In the genomic region with DNA sequence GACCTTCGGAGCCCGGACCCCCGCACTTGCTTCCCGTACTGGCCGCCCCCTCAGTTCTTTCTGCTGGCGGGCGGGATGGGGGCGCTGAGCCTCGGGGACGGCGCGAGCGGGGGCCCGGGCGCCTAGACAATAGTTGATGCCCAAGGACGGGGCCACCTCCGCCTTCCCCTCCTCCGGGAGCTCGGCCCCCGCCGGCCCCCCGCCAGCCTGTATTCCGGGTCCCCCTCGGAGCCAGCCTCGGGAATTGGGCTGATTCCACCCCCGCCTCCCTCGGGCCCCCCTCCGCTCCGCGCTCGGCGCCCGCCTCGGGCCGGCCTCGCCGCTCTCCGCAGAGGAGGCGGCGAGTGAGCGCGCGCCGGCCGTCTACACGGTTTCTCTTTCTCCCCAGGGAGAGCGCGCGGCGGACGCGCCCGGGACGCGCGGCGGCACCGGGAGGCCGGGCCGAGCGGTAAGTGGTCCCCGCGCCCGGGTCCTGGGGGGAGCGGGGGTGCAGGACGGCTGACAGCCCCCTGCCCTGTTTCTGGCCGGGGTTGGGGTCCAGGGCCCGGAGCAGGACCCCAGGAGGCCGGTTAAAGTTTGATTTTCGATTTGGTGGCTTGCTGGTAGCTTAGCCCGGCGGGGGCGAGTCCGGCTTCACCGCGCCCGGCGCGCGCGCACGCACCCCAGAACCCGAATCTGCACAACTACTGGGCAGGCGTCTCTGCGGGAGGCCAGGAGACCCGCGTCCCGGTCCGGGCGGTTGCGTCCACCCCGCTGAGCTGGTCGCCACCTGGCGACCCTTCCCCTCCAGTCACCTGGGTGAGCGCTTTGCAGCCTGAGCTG, we compare ENCODE assay signal across 8 cellular contexts. TPM values are rescaled to one million over a fixed set of nuclear protein-coding genes. Genes with fewer than 3 reads are reported as not detected.
DNase-seq lines count a peak whose midpoint lies in the region; ATAC-seq, FAIRE-seq and TF ChIP-seq lines count a peak whose summit lies in the region.

No MANE protein-coding gene starts in this region.

- H3K36me3 ChIP-seq in K562 (ENCODE audit: control insufficient read depth, insufficient read depth, low read length) = no peaks in the 10 kb centered on the region

- no peaks in the 10 kb centered on the region for H3K27me3 ChIP-seq in K562 (ENCODE audit: control insufficient read depth in 2 of 2, insufficient read depth in 2 of 2, low read length in 2 of 2)

- CTCF ChIA-PET in K562 (lab: Yijun Ruan, JAX; ENCODE audit: low intra/inter-chr PET ratio) = no interaction called here

- H3K9me1 ChIP-seq in K562 (ENCODE audit: control insufficient read depth, insufficient read depth, low read length) = no peaks in the 10 kb centered on the region

- peak overlapping the region; percentile 85 for H3K27ac ChIP-seq in K562 (ENCODE audit: extremely low read depth, low read depth, low read length)

- POLR2A ChIA-PET in K562 (lab: Yijun Ruan, JAX) = interaction anchor here (0.7 to 1.0 kb wide), 4 partner anchors 41 to 1706 kb away, joined by 3 read pairs; partner anchors contain the start of gene ZFYVE1

- H3K9ac ChIP-seq in K562 (ENCODE audit: insufficient read depth in 1 of 2, low read depth in 2 of 2, low read length in 2 of 2) = peak overlapping the region; percentile 68 to 95

- no peaks in the 10 kb centered on the region; the same call in 1 of the 2 replicates for H4K20me1 ChIP-seq in K562 (replicated peaks; ENCODE audit: control insufficient read depth, insufficient read depth, low read length)

- DNase-seq in COLO668 (lab: John Stamatoyannopoulos, UW; ENCODE audit: unreplicated experiment) (peak; percentile 85), HT1080 (ENCODE audit: low read depth) (peak; percentile 28), T-helper 9 cell (peak; percentile 51), K562 (ENCODE audit: extremely low read depth in 1 of 4, low spot score in 3 of 4) (peak; percentile 46 to 62 (median 54)), skeletal muscle cell (ENCODE audit: low read depth) (no peak)

- 0% methylated on average over 8 of the region's 95 CpGs for WGBS in K562 (ENCODE audit: insufficient coverage, low coverage, missing lambda C conversion rate)

- H3K4me1 ChIP-seq in K562 (replicated peaks in 1 of 2; ENCODE audit: control insufficient read depth in 2 of 2, insufficient read depth in 2 of 2, low read length in 2 of 2) = peaks cover 6 to 13% of the 10 kb centered on the region in 2 experiments

- no peak for TF ChIP-seq RAD21 in K562 (CRISPR knock-in tag; conservative IDR thresholded peaks at IDR 0.05 in 1 of 2, IDR thresholded peaks at IDR 0.05 in 1 of 2)

- peak; percentile 26 for ATAC-seq in GM19463 (IDR thresholded peaks at IDR 0.05; ENCODE audit: unreplicated experiment)
- ATAC-seq in K562 = peak; percentile 81
- no peak for ATAC-seq in GM18520 (IDR thresholded peaks at IDR 0.05; ENCODE audit: unreplicated experiment)

- H3K4me2 ChIP-seq in K562 (ENCODE audit: insufficient read depth, low read length) = peak overlapping the region; percentile 70

- H3K4me3 ChIP-seq in K562 (peak overlapping the region; percentile 81), iPS-11a (ENCODE audit: low read depth, low read length) (peak overlapping the region; percentile 85), skeletal muscle cell (ENCODE audit: low read depth, low read length) (peak overlapping the region; percentile 75)

- FAIRE-seq in K562 (lab: Jason Lieb, UNC) = no peak

- in situ Hi-C loops in K562 (cut with MboI) = no loop called here

- TF ChIP-seq EP300 in K562 (IDR thresholded peaks at IDR 0.05; ENCODE audit: low read length) = no peak

- peaks cover 18% of the 10 kb centered on the region; the same call in 2 of the 3 replicates for H3K79me2 ChIP-seq in K562 (ENCODE audit: control insufficient read depth, insufficient read depth, low read length)

- H3K9me3 ChIP-seq in K562 (replicated peaks; ENCODE audit: control insufficient read depth, insufficient read depth, low read depth, low read length) = no peaks in the 10 kb centered on the region

- TF ChIP-seq CTCF in K562 (IDR thresholded peaks at IDR 0.05 in 2 of 3, conservative IDR thresholded peaks at IDR 0.05 in 1 of 3; ENCODE audit: insufficient read depth in 2 of 3, low read depth in 1 of 3, low read length in 3 of 3) = no peak

- intact Hi-C loops in K562 (cut with micrococcal nuclease) = loop anchor here (5.0 to 10.0 kb wide), 4 partner anchors 41 to 184 kb away; no protein-coding TSS in a partner anchor

- TF ChIP-seq POLR2A in K562 (conservative IDR thresholded peaks at IDR 0.05) = no peak

- BruUV-seq in K562 (replicated peaks; lab: Mats Ljungman, UMichigan) = no TSS peak

- peak overlapping the region; percentile 67 for H2AFZ ChIP-seq in K562 (ENCODE audit: low read depth, low read length)

TF ChIP-seq in K562, 482 proteins besides CTCF, POLR2A, EP300 and RAD21 (continues in another document):
- TF ChIP-seq MAZ (CRISPR knock-in tag; conservative IDR thresholded peaks at IDR 0.05 in 1 of 2, IDR thresholded peaks at IDR 0.05 in 1 of 2) (peak in 1 of 2 experiments; percentile 22; a peak in 1 of 4 replicates), SIRT6 (IDR thresholded peaks at IDR 0.05; ENCODE audit: low read depth, low read length) (no peak), TAF1 (IDR thresholded peaks at IDR 0.05; ENCODE audit: control insufficient read depth, extremely low read depth, insufficient read depth, low read length, severe bottlenecking) (no peak), CSDE1 (IDR thresholded peaks at IDR 0.05) (no peak), ZNF518B (CRISPR knock-in tag; IDR thresholded peaks at IDR 0.05) (no peak), CXXC5 (CRISPR knock-in tag; IDR thresholded peaks at IDR 0.05) (peak; percentile 44), NFIC (IDR thresholded peaks at IDR 0.05) (no peak), MAFK (IDR thresholded peaks at IDR 0.05; ENCODE audit: low read length) (no peak), ZNF232 (CRISPR knock-in tag; IDR thresholded peaks at IDR 0.05) (no peak)
- TF ChIP-seq, protein P1, sequence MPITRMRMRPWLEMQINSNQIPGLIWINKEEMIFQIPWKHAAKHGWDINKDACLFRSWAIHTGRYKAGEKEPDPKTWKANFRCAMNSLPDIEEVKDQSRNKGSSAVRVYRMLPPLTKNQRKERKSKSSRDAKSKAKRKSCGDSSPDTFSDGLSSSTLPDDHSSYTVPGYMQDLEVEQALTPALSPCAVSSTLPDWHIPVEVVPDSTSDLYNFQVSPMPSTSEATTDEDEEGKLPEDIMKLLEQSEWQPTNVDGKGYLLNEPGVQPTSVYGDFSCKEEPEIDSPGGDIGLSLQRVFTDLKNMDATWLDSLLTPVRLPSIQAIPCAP (CRISPR knock-in tag; IDR thresholded peaks at IDR 0.05; ENCODE audit: borderline replicate concordance) = no peak

RNA-seq across cellular contexts. Expression of gene SIPA1L1, which starts 0.7 kb away (rescaled TPM):
- total RNA-seq in HT1080 (2014; rRNA removed; shearing (Covaris generic)) = 32.1 and 34.4 TPM in 2 replicates
- 42.3 and 45.0 TPM in 2 replicates for polyA plus RNA-seq in HT1080 (2015; cell fraction: cytosol; rRNA removed)
- polyA plus RNA-seq in HT1080 (2015; cell fraction: nucleus; rRNA removed) = 122 and 166 TPM in 2 replicates
- 18.6 and 34.7 TPM in 2 replicates for total RNA-seq in K562 (2011; cell fraction: chromatin; rRNA removed; ENCODE audit: low replicate concordance)
- total RNA-seq in K562 (2011; cell fraction: nucleolus; rRNA removed) = 9.0 and 14.1 TPM in 2 replicates
- total RNA-seq in K562 (2011; cell fraction: nucleoplasm; rRNA removed) = 16.6 and 22.6 TPM in 2 replicates
- total RNA-seq in K562 (2014; rRNA removed) (5.5 and 6.2 TPM in 2 replicates), K562 (2014; rRNA removed; fragmentation: Illumina TruSeq; extraction: Trizol) (8.7 and 9.8 TPM in 2 replicates), K562 (2015; rRNA removed; fragmentation: Illumina TruSeq; extraction: Trizol) (12.2 and 12.6 TPM in 2 replicates), K562 (2021) (14.1 and 15.0 TPM in 2 replicates)
- polyA plus RNA-seq in K562 (2011; rRNA removed) (4.9 and 5.9 TPM in 2 replicates), K562 (2014; fragmentation: Illumina TruSeq; extraction: Trizol) (12.5 and 13.2 TPM in 2 replicates), K562 (2014; fragmentation: Nextera tagmentation; extraction: Ambion mirVana) (1 to 10 TPM; 3.4 to 3.9 TPM), K562 (2014; rRNA removed) (7.7 and 8.0 TPM in 2 replicates)
- polyA plus RNA-seq in K562 (2011; cell fraction: cytosol; rRNA removed) = 4.3 and 5.9 TPM in 2 replicates
- polyA plus RNA-seq in K562 (2011; cell fraction: nucleus; rRNA removed) = 15.3 and 16.6 TPM in 2 replicates
- 15.0 and 16.8 TPM in 2 replicates for polyA plus RNA-seq in K562 (2012)
- 17.9 and 19.0 TPM in 2 replicates for polyA minus RNA-seq in K562 (2011; rRNA and poly(A)+ RNA removed)
- 6.0 and 7.1 TPM in 2 replicates for polyA minus RNA-seq in K562 (2011; cell fraction: cytosol; rRNA and poly(A)+ RNA removed)
- 12.0 and 14.1 TPM in 2 replicates for polyA minus RNA-seq in K562 (2011; cell fraction: nucleus; rRNA and poly(A)+ RNA removed)
